ENCODE assay signal across 18 cellular contexts in genomic region chr12:54299515-54300266, GRCh38. TPM values are rescaled to one million over a fixed set of nuclear protein-coding genes. Genes with fewer than 3 reads are reported as not detected.
DNase-seq lines count a peak whose midpoint lies in the region; ATAC-seq, FAIRE-seq and TF ChIP-seq lines count a peak whose summit lies in the region.
"Had no signal": no experiment of that assay in that cellular context is flagged by ENCODE, and none has a peak within 500 bp of the region (broad histone marks: within the 10 kb centered on the region; RNA-seq: fewer than 3 reads in every experiment).

No MANE protein-coding gene starts in this region.

- peaks cover 31% of the 10 kb centered on the region for H3K4me1 ChIP-seq in A549
- peaks cover 88% of the 10 kb centered on the region for H3K4me1 ChIP-seq in mononuclear cell (ENCODE audit: insufficient read depth, low read length)

- no peaks in the 10 kb centered on the region for H3K27me3 ChIP-seq in HL-60 (ENCODE audit: insufficient read depth, poor library complexity, severe bottlenecking)
- H3K27me3 ChIP-seq in bronchial epithelial cell (ENCODE audit: control insufficient read depth, insufficient read depth, low read length), result no peaks in the 10 kb centered on the region
- peaks cover 9% of the 10 kb centered on the region for H3K27me3 ChIP-seq in mononuclear cell (ENCODE audit: insufficient read depth, low read length)
- H3K27me3 ChIP-seq: ovary had no signal

- peak overlapping the region; percentile 85 for H3K4me2 ChIP-seq in A549

- FAIRE-seq in A549 (lab: Jason Lieb, UNC), result no peak
- FAIRE-seq in bronchial epithelial cell (lab: Jason Lieb, UNC), result no peak
- FAIRE-seq: endothelial cell of umbilical vein had no signal

- POLR2A ChIA-PET in A549 (lab: Yijun Ruan, JAX), result interaction anchor here (0.9 to 2.6 kb wide), 5 partner anchors 11 to 59 kb away, joined by 3 to 9 read pairs (median 4); partner anchors contain the start of genes CBX5 and HNRNPA1

- TF ChIP-seq POLR2A in A549 (IDR thresholded peaks at IDR 0.05; ENCODE audit: low read length), result no peak

- H3K36me3 ChIP-seq in bronchial epithelial cell (ENCODE audit: control insufficient read depth, insufficient read depth, low read length), result no peaks in the 10 kb centered on the region
- H3K36me3 ChIP-seq: ovary, transverse colon had no signal

- no peak for TF ChIP-seq EP300 in A549 (IDR thresholded peaks at IDR 0.05)

- CTCF ChIA-PET in A549 (lab: Yijun Ruan, JAX), result interaction anchor here (0.8 to 3.3 kb wide), 14 partner anchors 8 to 85 kb away, joined by 3 to 18 read pairs (median 4); no protein-coding TSS in a partner anchor

- TF ChIP-seq RAD21 in A549 (conservative IDR thresholded peaks at IDR 0.05 in 1 of 2, IDR thresholded peaks at IDR 0.05 in 1 of 2), result no peak

- TF ChIP-seq CTCF in A549 (IDR thresholded peaks at IDR 0.05), result no peak
- TF ChIP-seq CTCF in HL-60 (IDR thresholded peaks at IDR 0.05; ENCODE audit: insufficient read depth, low read length), result no peak
- TF ChIP-seq CTCF in bronchial epithelial cell (IDR thresholded peaks at IDR 0.05; ENCODE audit: insufficient read depth, low read length, severe bottlenecking), result no peak

- H3K27ac ChIP-seq in A549 (peak overlapping the region in 1 of 2 experiments; percentile 81; a peak in 2 of 6 replicates), HL-60 (replicated peaks) (peak overlapping the region; percentile 91)
- H3K27ac ChIP-seq: ovary, transverse colon had no signal

- WGBS in A549 (ENCODE audit: missing lambda C conversion rate), result 63% methylated on average over 8 of the region's 8 CpGs

- DNase-seq in A549 (ENCODE audit: low read depth in 1 of 2, low spot score in 1 of 2) (no peak), HL-60 (ENCODE audit: low read depth in 1 of 2, low spot score in 1 of 2) (no peak), bronchial epithelial cell (ENCODE audit: low read depth) (peak; percentile 67), NCI-H510A treated with DMSO at 0.1 percent for 48 hours (lab: John Stamatoyannopoulos, UW) (no peak), putamen (ENCODE audit: low spot score) (no peak)
- DNase-seq in effector CD4-positive, alpha-beta T cell, result no peak
- DNase-seq: ACHN; activated CD4-positive, alpha-beta T cell treated with anti-CD3 and anti-CD28 coated beads, Interleukin-2, amount 50 U/mL, for 4 hours; activated naive CD4-positive, alpha-beta T cell treated with anti-CD3 and anti-CD28 coated beads for 36 hours; central memory CD4-positive, alpha-beta T cell; IMR-90; NCI-H146; ovary; Right ventricle myocardium superior; transverse colon had no signal

- no peaks in the 10 kb centered on the region for H3K9me3 ChIP-seq in A549
- H3K9me3 ChIP-seq in mononuclear cell (ENCODE audit: low read depth, low read length), result no peaks in the 10 kb centered on the region
- H3K9me3 ChIP-seq: ovary, transverse colon had no signal

- H3K4me3 ChIP-seq in A549, result no peak overlapping the region; the same call in 2 of the 3 replicates
- peak overlapping the region; percentile 71 for H3K4me3 ChIP-seq in HL-60 (replicated peaks; ENCODE audit: insufficient read depth, low read length)
- no peak overlapping the region for H3K4me3 ChIP-seq in bronchial epithelial cell (ENCODE audit: low read depth, low read length)
- H3K4me3 ChIP-seq in mononuclear cell (ENCODE audit: low read length), result peak overlapping the region; percentile 54
- H3K4me3 ChIP-seq: ovary had no signal

- ATAC-seq in A549, result peak; percentile 11 to 21; a peak in 4 of 6 replicates
- no peak for ATAC-seq in HG02973 (IDR thresholded peaks at IDR 0.05; ENCODE audit: unreplicated experiment)

TF ChIP-seq in A549, 52 proteins besides CTCF, POLR2A, EP300 and RAD21:
- TF ChIP-seq HOXB13 (CRISPR knock-in tag; IDR thresholded peaks at IDR 0.05; ENCODE audit: low read depth) (no peak), ELK1 (IDR thresholded peaks at IDR 0.05; ENCODE audit: low read depth, low read length) (no peak), SMC3 (IDR thresholded peaks at IDR 0.05) (no peak), JUNB (IDR thresholded peaks at IDR 0.05) (no peak), CHD2 (IDR thresholded peaks at IDR 0.05; ENCODE audit: low read length, partially characterized antibody) (no peak), HOXA7 (CRISPR knock-in tag; IDR thresholded peaks at IDR 0.05) (no peak), TFCP2L1 (CRISPR knock-in tag; IDR thresholded peaks at IDR 0.05) (no peak), ESRRA (IDR thresholded peaks at IDR 0.05; ENCODE audit: borderline replicate concordance, low read length) (no peak), MAFK (IDR thresholded peaks at IDR 0.05; ENCODE audit: partially characterized antibody) (no peak), EHF (CRISPR knock-in tag; IDR thresholded peaks at IDR 0.05) (no peak), JUN (IDR thresholded peaks at IDR 0.05) (no peak), RARB (CRISPR knock-in tag; IDR thresholded peaks at IDR 0.05) (no peak), ZNF302 (CRISPR knock-in tag; IDR thresholded peaks at IDR 0.05) (no peak), TP53 (CRISPR knock-in tag; IDR thresholded peaks at IDR 0.05) (no peak)

RNA-seq across cellular contexts. Expression of gene NFE2, which starts 1.1 kb away (rescaled TPM):
- polyA plus RNA-seq in A549 (2011; rRNA removed) (0.52 and 0.90 TPM in 2 replicates), A549 (2017; fragmentation: RNase III; extraction: RNeasy Plus Mini Kit Qiagen cat#74134 plus additional on column Dnase treatment) (0.21 to 0.55 TPM (median 0.30 TPM) in 3 replicates)
- polyA plus RNA-seq in A549 (2012; cell fraction: cytosol; rRNA removed), result 0.21 and 0.29 TPM in 2 replicates
- polyA plus RNA-seq in A549 (2012; cell fraction: nucleus; rRNA removed), result 0.32 and 0.34 TPM in 2 replicates
- 0.39 and 1.6 TPM in 2 replicates for polyA minus RNA-seq in A549 (2011; rRNA and poly(A)+ RNA removed)
- total RNA-seq in bronchial epithelial cell (not detected in 2 replicates), mononuclear cell (9.4 TPM)
- total RNA-seq: activated naive CD4-positive, alpha-beta T cell treated with anti-CD3 and anti-CD28 coated beads for 36 hours; endothelial cell of umbilical vein; transverse colon had no signal
- polyA plus RNA-seq: endothelial cell of umbilical vein had no signal

RNA-seq across cellular contexts. Expression of gene HNRNPA1, which starts 19.2 kb away (rescaled TPM):
- polyA plus RNA-seq in A549 (2011; rRNA removed) (622 and 880 TPM in 2 replicates), A549 (2017; fragmentation: RNase III; extraction: RNeasy Plus Mini Kit Qiagen cat#74134 plus additional on column Dnase treatment) (1,469 to 1,640 TPM (median 1,479 TPM) in 3 replicates)
- 676 and 739 TPM in 2 replicates for polyA plus RNA-seq in A549 (2012; cell fraction: cytosol; rRNA removed)
- polyA plus RNA-seq in A549 (2012; cell fraction: nucleus; rRNA removed), result 280 and 503 TPM in 2 replicates
- 458 and 595 TPM in 2 replicates for polyA minus RNA-seq in A549 (2011; rRNA and poly(A)+ RNA removed)
- total RNA-seq in bronchial epithelial cell (329 and 428 TPM in 2 replicates), mononuclear cell (766 TPM)

RNA-seq across cellular contexts. Expression of gene CBX5, which starts 19.8 kb away (rescaled TPM):
- polyA plus RNA-seq in A549 (2011; rRNA removed) (115 and 129 TPM in 2 replicates), A549 (2017; fragmentation: RNase III; extraction: RNeasy Plus Mini Kit Qiagen cat#74134 plus additional on column Dnase treatment) (38.8 to 39.5 TPM (median 39.5 TPM) in 3 replicates)
- 16.4 and 19.6 TPM in 2 replicates for polyA plus RNA-seq in A549 (2012; cell fraction: cytosol; rRNA removed)
- 7.9 and 14.3 TPM in 2 replicates for polyA plus RNA-seq in A549 (2012; cell fraction: nucleus; rRNA removed)
- 125 and 142 TPM in 2 replicates for polyA minus RNA-seq in A549 (2011; rRNA and poly(A)+ RNA removed)
- total RNA-seq in bronchial epithelial cell (13.2 and 16.0 TPM in 2 replicates), mononuclear cell (16.0 TPM)

RNA-seq across cellular contexts. Expression of gene COPZ1, which starts 25.2 kb away (rescaled TPM):
- polyA plus RNA-seq in A549 (2011; rRNA removed) (590 and 613 TPM in 2 replicates), A549 (2017; fragmentation: RNase III; extraction: RNeasy Plus Mini Kit Qiagen cat#74134 plus additional on column Dnase treatment) (300 to 339 TPM (median 304 TPM) in 3 replicates)
- 171 and 206 TPM in 2 replicates for polyA plus RNA-seq in A549 (2012; cell fraction: cytosol; rRNA removed)
- 62.3 and 114 TPM in 2 replicates for polyA plus RNA-seq in A549 (2012; cell fraction: nucleus; rRNA removed)
- polyA minus RNA-seq in A549 (2011; rRNA and poly(A)+ RNA removed), result 178 and 220 TPM in 2 replicates
- total RNA-seq in bronchial epithelial cell (89.5 and 118 TPM in 2 replicates), mononuclear cell (34.1 TPM)

Comparison
In these comparisons a context has a peak if more than half of its experiments do, and no peak if none do; other contexts are left out.
1. H3K4me3 ChIP-seq: peak in HL-60 (single experiment) and mononuclear cell (single experiment); none in A549 (single experiment) and bronchial epithelial cell (single experiment).
2. RNA of gene NFE2, which starts 1.1 kb away (total RNA-seq): 9.4 TPM in mononuclear cell (single experiment); not detected in bronchial epithelial cell; every median in the first group is over 10 times any median in the second.